Comparison of ENCODE assay signal across 11 cellular contexts in the genomic region with DNA sequence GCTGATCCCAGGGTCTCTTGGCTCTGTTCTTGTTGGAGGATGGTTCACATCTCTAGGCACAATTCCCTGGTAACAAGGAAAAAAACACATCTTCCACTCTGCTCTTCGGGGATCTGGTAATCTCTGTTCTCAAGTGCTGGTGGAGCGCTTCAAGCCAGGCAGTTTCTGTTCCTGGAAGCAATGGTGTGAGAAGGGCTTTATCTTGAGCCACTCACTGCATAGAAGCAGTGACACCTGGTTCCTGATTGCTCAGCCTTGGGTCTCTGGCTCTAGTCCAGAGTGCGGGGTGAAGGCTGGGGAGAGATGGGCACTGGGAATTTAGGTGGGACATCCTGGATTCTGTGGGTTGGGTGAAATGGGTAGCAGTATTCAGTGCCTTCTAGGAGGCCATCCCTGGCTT. TPM values are rescaled to one million over a fixed set of nuclear protein-coding genes. Genes with fewer than 3 reads are reported as not detected.
A peak's percentile ranks its signal among the peaks of the same experiment; 100 is the strongest.
DNase-seq lines count a peak whose midpoint lies in the region; ATAC-seq, FAIRE-seq and TF ChIP-seq lines count a peak whose summit lies in the region.
"Had no signal": no experiment of that assay in that cellular context is flagged by ENCODE, and none has a peak within 500 bp of the region (broad histone marks: within the 10 kb centered on the region; RNA-seq: fewer than 3 reads in every experiment).

No MANE protein-coding gene starts in this region.

- H3K79me1 ChIP-seq in H1 (ENCODE audit: low read depth, low read length): peaks cover 25% of the 10 kb centered on the region

- no peaks in the 10 kb centered on the region; a peak in 1 of 8 replicates for H3K36me3 ChIP-seq in H1 (ENCODE audit: control insufficient read depth in 2 of 4, insufficient read depth in 4 of 4, low read length in 3 of 4)
- H3K36me3 ChIP-seq in transverse colon: no peaks in the 10 kb centered on the region

- CTCF ChIA-PET in H1 (lab: Charles Lee; ENCODE audit: partially characterized antibody): interaction anchor here (1.2 to 6.8 kb wide), 4 partner anchors 9 to 94 kb away, joined by 4 to 57 read pairs (median 4); no protein-coding TSS in a partner anchor

- no peak for DNase-seq in activated naive CD8-positive, alpha-beta T cell treated with anti-CD3 and anti-CD28 coated beads, Interleukin-2, amount 10 ng/mL, durations not matched to agents 7 days and 5 days
- DNase-seq in activated naive CD8-positive, alpha-beta T cell treated with anti-CD3 and anti-CD28 coated beads for 36 hours: no peak
- DNase-seq in H1 (ENCODE audit: low read depth in 1 of 2, low spot score in 2 of 2): no peak
- DNase-seq in transverse colon: no peak
- DNase-seq in GM19240 (ENCODE audit: insufficient read length, low spot score): no peak
- no peak for DNase-seq in activated naive CD4-positive, alpha-beta T cell treated with Interleukin-2 at 50 U/mL for 16 hours
- no peak for DNase-seq in NCI-H1930 (lab: John Stamatoyannopoulos, UW)
- DNase-seq: glutamatergic neuron, NCI-H1417 had no signal

- H3K27me3 Mint-ChIP-seq in activated naive CD8-positive, alpha-beta T cell treated with anti-CD3 and anti-CD28 coated beads, Interleukin-2, amount 10 ng/mL, durations not matched to agents 7 days and 5 days: no peaks in the 10 kb centered on the region
- no peaks in the 10 kb centered on the region for H3K27me3 Mint-ChIP-seq in activated naive CD8-positive, alpha-beta T cell treated with anti-CD3 and anti-CD28 coated beads for 36 hours

- no peaks in the 10 kb centered on the region for H3K27me3 ChIP-seq in H1 (replicated peaks in 1 of 4; ENCODE audit: control insufficient read depth in 3 of 4, extremely low read depth in 1 of 4, insufficient read depth in 3 of 4, low read length in 3 of 4)
- no peaks in the 10 kb centered on the region for H3K27me3 ChIP-seq in transverse colon

- no peak overlapping the region for H4K91ac ChIP-seq in H1 (replicated peaks; ENCODE audit: insufficient read length, low read length)

- peak overlapping the region; percentile 68; the same call in 1 of the 2 replicates for H2BK12ac ChIP-seq in H1 (ENCODE audit: low read depth, low read length)

- FAIRE-seq in H1 (lab: Jason Lieb, UNC): no peak
- FAIRE-seq: bronchial epithelial cell had no signal

- no peak for TF ChIP-seq CTCF in H1 (IDR thresholded peaks at IDR 0.05; ENCODE audit: control extremely low read depth in 1 of 3, insufficient read depth in 1 of 3, low read depth in 1 of 3, low read length in 3 of 3)
- TF ChIP-seq CTCF in transverse colon (IDR thresholded peaks at IDR 0.05): no peak

- H3K18ac ChIP-seq in H1 (ENCODE audit: extremely low read depth, low read length): peak overlapping the region; percentile 60

- peaks cover 7% of the 10 kb centered on the region for H3K36me3 Mint-ChIP-seq in activated naive CD8-positive, alpha-beta T cell treated with anti-CD3 and anti-CD28 coated beads, Interleukin-2, amount 10 ng/mL, durations not matched to agents 7 days and 5 days
- H3K36me3 Mint-ChIP-seq in activated naive CD8-positive, alpha-beta T cell treated with anti-CD3 and anti-CD28 coated beads for 36 hours: peaks cover 4% of the 10 kb centered on the region

- POLR2A ChIA-PET in activated naive CD8-positive, alpha-beta T cell treated with anti-CD3 and anti-CD28 coated beads, Interleukin-2, amount 10 ng/mL, durations not matched to agents 7 days and 5 days (lab: Charles Lee): no interaction called here
- POLR2A ChIA-PET in H1 (lab: Charles Lee; ENCODE audit: partially characterized antibody): interaction anchor here (0.8 to 4.4 kb wide), 5 partner anchors 8 to 14 kb away, joined by 3 to 13 read pairs (median 6); a partner anchor contains a TSS

- H3K4me1 ChIP-seq in H1 (replicated peaks in 1 of 4; ENCODE audit: control insufficient read depth in 3 of 4, insufficient read depth in 4 of 4, low read length in 3 of 4): peaks cover 4 to 26% (median 14%) of the 10 kb centered on the region in 4 experiments
- peaks cover 20 to 81% (median 36%) of the 10 kb centered on the region in 4 donors for H3K4me1 ChIP-seq in transverse colon

- H4K8ac ChIP-seq in H1 (ENCODE audit: extremely low read depth, insufficient read depth, low read length): no peak overlapping the region

- H3K14ac ChIP-seq in H1 (ENCODE audit: insufficient read length): no peak overlapping the region

- peak overlapping the region; percentile 9 to 26; a peak in 2 of 4 replicates for H3K4me2 ChIP-seq in H1 (ENCODE audit: insufficient read depth in 1 of 2, low read depth in 2 of 2, low read length in 2 of 2)

- in situ Hi-C loops in transverse colon (cut with MboI; ENCODE audit: low pct_ligation_motif_present in 1 of 4, low pct_unique_long_range_greater_than_20kb in 1 of 4, low sequenced_read_pairs in 3 of 4): no loop called here

- peak overlapping the region; percentile 89 for H2BK5ac ChIP-seq in H1 (ENCODE audit: low read depth, low read length)

- H2BK120ac ChIP-seq in H1 (replicated peaks; ENCODE audit: low read depth, low read length): peak overlapping the region; percentile 52

- no peak overlapping the region for H2AFZ ChIP-seq in H1 (ENCODE audit: low read length)

- no peak overlapping the region for H4K5ac ChIP-seq in H1 (ENCODE audit: insufficient read length, low read depth, low read length)

- TF ChIP-seq POLR2A in H1 (IDR thresholded peaks at IDR 0.05; ENCODE audit: control extremely low read depth in 1 of 2, low read depth in 2 of 2, low read length in 2 of 2) (no peak), transverse colon (IDR thresholded peaks at IDR 0.05) (no peak)

- H2AK5ac ChIP-seq in H1 (ENCODE audit: low read depth, low read length): 0 out of 2 replicates have a peak overlapping the region, but pooled peaks have one; percentile 29

- H3K23ac ChIP-seq in H1 (ENCODE audit: insufficient read length): no peak overlapping the region

- no peak for ATAC-seq in activated naive CD8-positive, alpha-beta T cell treated with anti-CD3 and anti-CD28 coated beads, Interleukin-2, amount 10 ng/mL, durations not matched to agents 7 days and 5 days (ENCODE audit: low read depth)
- peak; percentile 64 for ATAC-seq in HG02981 (IDR thresholded peaks at IDR 0.05; ENCODE audit: unreplicated experiment)

- H3K4me3 Mint-ChIP-seq in activated naive CD8-positive, alpha-beta T cell treated with anti-CD3 and anti-CD28 coated beads, Interleukin-2, amount 10 ng/mL, durations not matched to agents 7 days and 5 days: no peak overlapping the region
- H3K4me3 Mint-ChIP-seq in activated naive CD8-positive, alpha-beta T cell treated with anti-CD3 and anti-CD28 coated beads for 36 hours: no peak overlapping the region

- no peak overlapping the region for H3K56ac ChIP-seq in H1 (replicated peaks; ENCODE audit: insufficient read length, low read depth, low read length)

- H3K9me3 Mint-ChIP-seq in activated naive CD8-positive, alpha-beta T cell treated with anti-CD3 and anti-CD28 coated beads, Interleukin-2, amount 10 ng/mL, durations not matched to agents 7 days and 5 days: no peaks in the 10 kb centered on the region
- no peaks in the 10 kb centered on the region for H3K9me3 Mint-ChIP-seq in activated naive CD8-positive, alpha-beta T cell treated with anti-CD3 and anti-CD28 coated beads for 36 hours

- intact Hi-C loops in transverse colon (cut with DNase I; ENCODE audit: low total_unique reads): no loop called here

- peaks cover 35 to 98% of the 10 kb centered on the region in 2 experiments for H3K79me2 ChIP-seq in H1 (ENCODE audit: control insufficient read depth in 1 of 2, insufficient read depth in 2 of 2, low read length in 2 of 2)

- H3K27ac Mint-ChIP-seq in activated naive CD8-positive, alpha-beta T cell treated with anti-CD3 and anti-CD28 coated beads, Interleukin-2, amount 10 ng/mL, durations not matched to agents 7 days and 5 days: peak overlapping the region; percentile 10
- no peak overlapping the region for H3K27ac Mint-ChIP-seq in activated naive CD8-positive, alpha-beta T cell treated with anti-CD3 and anti-CD28 coated beads for 36 hours

- TF ChIP-seq RAD21 in H1 (IDR thresholded peaks at IDR 0.05 in 1 of 2, conservative IDR thresholded peaks at IDR 0.05 in 1 of 2; ENCODE audit: low read depth in 2 of 2, low read length in 2 of 2): no peak

- H3K9me3 ChIP-seq in H1 (ENCODE audit: insufficient read depth in 2 of 2, low read depth in 1 of 2, low read length in 1 of 2) (no peaks in the 10 kb centered on the region), transverse colon (no peaks in the 10 kb centered on the region)

- 87% methylated on average over 3 of the region's 3 CpGs; no CpG with 5 or more reads in 1 of the 2 experiments for WGBS in H1 (ENCODE audit: extremely low coverage in 1 of 2, insufficient coverage in 1 of 2, insufficient read length in 1 of 2, insufficient replicate concordance in 2 of 2, low coverage in 1 of 2, low lambda C conversion rate in 2 of 2, missing lambda C conversion rate in 1 of 2), 2 experiments
- 72% methylated on average over 3 of the region's 3 CpGs; no CpG with 5 or more reads in 1 of the 2 donors for WGBS in transverse colon (ENCODE audit: low coverage in 1 of 2), 2 donors

- no peak overlapping the region for H3K9ac ChIP-seq in H1 (replicated peaks in 1 of 4; ENCODE audit: extremely low read depth in 1 of 4, low read depth in 3 of 4, low read length in 3 of 4)

- H3K27ac ChIP-seq in H1 (ENCODE audit: low read depth, low read length) (no peak overlapping the region), transverse colon (peak overlapping the region; percentile 36 to 99 (median 62))

- no peak overlapping the region for H3K4ac ChIP-seq in H1 (replicated peaks; ENCODE audit: insufficient read length, low read depth, low read length)

- peaks cover 12 to 38% of the 10 kb centered on the region in 2 experiments for H4K20me1 ChIP-seq in H1 (replicated peaks in 1 of 2; ENCODE audit: control insufficient read depth in 1 of 2, insufficient read depth in 2 of 2, low read length in 2 of 2)

- no peak overlapping the region for H3K4me3 ChIP-seq in H1 (ENCODE audit: extremely low read depth in 1 of 4, insufficient read depth in 2 of 4, low read depth in 3 of 4, low read length in 4 of 4)
- H3K4me3 ChIP-seq in transverse colon: no peak overlapping the region

- peaks cover 10% of the 10 kb centered on the region for H3K4me1 Mint-ChIP-seq in activated naive CD8-positive, alpha-beta T cell treated with anti-CD3 and anti-CD28 coated beads, Interleukin-2, amount 10 ng/mL, durations not matched to agents 7 days and 5 days
- peaks cover 31% of the 10 kb centered on the region for H3K4me1 Mint-ChIP-seq in activated naive CD8-positive, alpha-beta T cell treated with anti-CD3 and anti-CD28 coated beads for 36 hours

- H3K23me2 ChIP-seq in H1 (ENCODE audit: low read depth, low read length): no peaks in the 10 kb centered on the region

- H2BK20ac ChIP-seq in H1 (ENCODE audit: low read length): 0 out of 2 replicates have a peak overlapping the region, but pooled peaks have one; percentile 10

- no peak for TF ChIP-seq EP300 in H1 (IDR thresholded peaks at IDR 0.05; ENCODE audit: borderline replicate concordance in 1 of 2, low read depth in 2 of 2, low read length in 2 of 2)
- no peak for TF ChIP-seq EP300 in transverse colon (IDR thresholded peaks at IDR 0.05; ENCODE audit: low read depth)

- H2BK15ac ChIP-seq in H1 (ENCODE audit: low read length): no peak overlapping the region; the same call in 1 of the 2 replicates

RNA-seq across cellular contexts. Expression of a gene that starts 14.1 kb away (rescaled TPM):
- 10 to 100 TPM; 21.4 to 23.8 TPM for total RNA-seq in activated naive CD8-positive, alpha-beta T cell treated with anti-CD3 and anti-CD28 coated beads, Interleukin-2, amount 10 ng/mL, durations not matched to agents 7 days and 5 days
- 10 to 100 TPM; 39.5 to 43.2 TPM for total RNA-seq in activated naive CD8-positive, alpha-beta T cell treated with anti-CD3 and anti-CD28 coated beads for 36 hours
- 110 and 120 TPM in 2 replicates for total RNA-seq in H1 (2021; fragmentation: NEBNext Ultra II Directional; extraction: Animal tissue kit (Norgen Biotek cat#: 25700))
- 156 and 195 TPM in 2 replicates for polyA plus RNA-seq in H1 (2011; rRNA removed)
- polyA plus RNA-seq in H1 (2011; cell fraction: cytosol; rRNA removed): 142 TPM
- polyA plus RNA-seq in H1 (2011; cell fraction: nucleus; rRNA removed): 377 TPM
- polyA plus RNA-seq in H1 (2012, experiment 1 of 2): 83.6 to 102 TPM (median 91.8 TPM) in 4 replicates
- 36.0 TPM for polyA plus RNA-seq in H1 (2012, experiment 2 of 2)
- 166 TPM for polyA plus RNA-seq in H1 (2013, experiment 1 of 2)
- 181 TPM for polyA plus RNA-seq in H1 (2013, experiment 2 of 2)
- 331 and 335 TPM in 2 replicates for polyA minus RNA-seq in H1 (2011; rRNA and poly(A)+ RNA removed)
- 139 TPM for polyA minus RNA-seq in H1 (2011; cell fraction: cytosol; rRNA and poly(A)+ RNA removed)
- 80.5 TPM for polyA minus RNA-seq in H1 (2011; cell fraction: nucleus; rRNA and poly(A)+ RNA removed)
- total RNA-seq in transverse colon: 100 to 1,000 TPM; 137 to 193 (median 171) TPM
